In genomic region chr2:27217173-27218121, GRCh38 we compare ENCODE assay signal across 8 cellular contexts. TPM values are rescaled to one million over a fixed set of nuclear protein-coding genes. Genes with fewer than 3 reads are reported as not detected.
DNase-seq lines count a peak whose midpoint lies in the region; ATAC-seq, FAIRE-seq and TF ChIP-seq lines count a peak whose summit lies in the region.

Gene CAD (plus strand): TSS chr2:27217369. CDS start chr2:27217552, 183 bp downstream.

- peak within 1 kb of the TSS; percentile 65 for H3K4me3 ChIP-seq in A549
- H3K4me3 ChIP-seq in WI38 (ENCODE audit: low read depth, low read length), result peak within 1 kb of the TSS; percentile 83
- peak within 1 kb of the TSS; percentile 70 to 88 (median 72) for H3K4me3 ChIP-seq in mammary epithelial cell (replicated peaks in 1 of 3; ENCODE audit: insufficient read depth in 1 of 3, low read depth in 2 of 3, low read length in 3 of 3)
- peak within 1 kb of the TSS; percentile 52 to 79 (median 74) for H3K4me3 ChIP-seq in spleen

- dilution Hi-C loops in mammary epithelial cell (cut with HindIII; ENCODE audit: low sequenced_read_pairs), result no loop called here

- peaks cover 0 to under 1% (median 0%) of the 10 kb centered on the region in 6 donors for H3K9me3 Mint-ChIP-seq in immature natural killer cell

- 3% methylated on average over 34 of the region's 72 CpGs for WGBS in A549 (ENCODE audit: missing lambda C conversion rate)
- WGBS in mammary epithelial cell (ENCODE audit: low coverage, missing lambda C conversion rate), result under 1% methylated on average over 31 of the region's 72 CpGs
- WGBS in spleen, 5 donors, result 0 to 1% (median 0%) methylated on average over 51 to 72 of the region's 72 CpGs

- TF ChIP-seq CTCF in A549 (IDR thresholded peaks at IDR 0.05) (no peak), WI38 (IDR thresholded peaks at IDR 0.05; ENCODE audit: low read depth, low read length) (no peak), mammary epithelial cell (conservative IDR thresholded peaks at IDR 0.05 in 1 of 2, IDR thresholded peaks at IDR 0.05 in 1 of 2; ENCODE audit: extremely low read depth in 1 of 2, insufficient read depth in 1 of 2, low read depth in 1 of 2, low read length in 2 of 2) (no peak), spleen (IDR thresholded peaks at IDR 0.05 in 8 of 11, conservative IDR thresholded peaks at IDR 0.05 in 3 of 11) (peak in 10 of 11 experiments; percentile 22 to 71 (median 50))

- H3K4me2 ChIP-seq in A549 (peak within 1 kb of the TSS; percentile 88), mammary epithelial cell (ENCODE audit: insufficient read depth, low read depth, low read length) (peak within 1 kb of the TSS; percentile 96)

- POLR2A ChIA-PET in A549 (lab: Yijun Ruan, JAX), result interaction anchor here (0.8 to 1.4 kb wide), 2 partner anchors 9 to 11 kb away, joined by 3 to 5 read pairs; no protein-coding TSS in a partner anchor

- in situ Hi-C loops in mammary epithelial cell (cut with MboI; ENCODE audit: low sequenced_read_pairs in 2 of 2), result no loop called here

- H3K27me3 ChIP-seq in mammary epithelial cell (ENCODE audit: insufficient read depth, low read length), result no peaks in the 10 kb centered on the region
- H3K27me3 ChIP-seq in spleen (replicated peaks in 1 of 7), result no peaks in the 10 kb centered on the region

- no peak for TF ChIP-seq RAD21 in A549 (conservative IDR thresholded peaks at IDR 0.05 in 1 of 2, IDR thresholded peaks at IDR 0.05 in 1 of 2)

- no peak for FAIRE-seq in A549 (lab: Jason Lieb, UNC)

- peaks cover 39 to 41% of the 10 kb centered on the region in 2 donors for H3K4me1 Mint-ChIP-seq in immature natural killer cell

- CTCF ChIA-PET in A549 (lab: Yijun Ruan, JAX), result interaction anchor here (0.7 to 1.8 kb wide), 7 partner anchors 9 to 116 kb away, joined by 3 to 10 read pairs (median 4); no protein-coding TSS in a partner anchor
- CTCF ChIA-PET in mammary epithelial cell (lab: Charles Lee; ENCODE audit: low non-redundant PET), result no interaction called here

- H3K36me3 ChIP-seq in mammary epithelial cell (ENCODE audit: insufficient read depth, low read length) (peaks cover 15% of the 10 kb centered on the region), spleen (peaks cover 0 to 66% (median 16%) of the 10 kb centered on the region in 6 donors)

- TF ChIP-seq EP300 in A549 (IDR thresholded peaks at IDR 0.05), result no peak

- TF ChIP-seq POLR2A in A549 (IDR thresholded peaks at IDR 0.05; ENCODE audit: low read length) (peak; percentile 90), spleen (IDR thresholded peaks at IDR 0.05) (no peak)

- H2AFZ ChIP-seq in mammary epithelial cell (ENCODE audit: low read depth, low read length), result peak within 1 kb of the TSS; percentile 88

- peaks cover 53% of the 10 kb centered on the region for H3K79me2 ChIP-seq in mammary epithelial cell (ENCODE audit: insufficient read depth, low read length)

- H3K27ac ChIP-seq in A549 (peak within 1 kb of the TSS; percentile 94 to 95), mammary epithelial cell (ENCODE audit: insufficient read depth, low read depth, low read length) (peak within 1 kb of the TSS; percentile 63), spleen (peak within 1 kb of the TSS; percentile 43 to 83 (median 77))

- H3K4me3 Mint-ChIP-seq in immature natural killer cell, result peak within 1 kb of the TSS; percentile 83 to 95 (median 93)

- ATAC-seq in A549, result peak; percentile 88 to 92
- peak; percentile 48 for ATAC-seq in GM18858 (IDR thresholded peaks at IDR 0.05; ENCODE audit: unreplicated experiment)
- peak; percentile 45 for ATAC-seq in HG03097 (IDR thresholded peaks at IDR 0.05; ENCODE audit: low FRiP score, unreplicated experiment)

- H4K20me1 ChIP-seq in mammary epithelial cell (ENCODE audit: insufficient read depth, low read length), result no peaks in the 10 kb centered on the region

- DNase-seq in A549 (ENCODE audit: low read depth in 1 of 2, low spot score in 1 of 2), result peak; percentile 84 to 92
- DNase-seq in NCI-H2171 treated with DMSO at 0.1 percent for 48 hours (lab: John Stamatoyannopoulos, UW), result peak; percentile 97
- peak; percentile 76 for DNase-seq in mammary epithelial cell
- DNase-seq in immature natural killer cell, result peak; percentile 77 to 82 (median 81)
- DNase-seq in spleen, result peak; percentile 97

- H3K4me1 ChIP-seq in A549 (peaks cover 28% of the 10 kb centered on the region), mammary epithelial cell (ENCODE audit: insufficient read depth, low read length) (peaks cover 33% of the 10 kb centered on the region), spleen (peaks cover 15 to 48% (median 42%) of the 10 kb centered on the region in 6 donors)

- peaks cover 2 to 6% (median 5%) of the 10 kb centered on the region in 3 donors for H3K27me3 Mint-ChIP-seq in immature natural killer cell (ENCODE audit: low read depth in 3 of 3)

- intact Hi-C loops in mammary epithelial cell (cut with micrococcal nuclease) (no loop called here), spleen (cut with DNase I; ENCODE audit: low total_unique reads) (no loop called here)

- H3K36me3 Mint-ChIP-seq in immature natural killer cell, result peaks cover 0 to 14% (median 4%) of the 10 kb centered on the region in 3 donors

- BruUV-seq in mammary epithelial cell (replicated peaks; lab: Mats Ljungman, UMichigan), result TSS peak; percentile 11

- H3K9me3 ChIP-seq in A549 (no peaks in the 10 kb centered on the region), mammary epithelial cell (replicated peaks; ENCODE audit: insufficient read depth, low read length) (no peaks in the 10 kb centered on the region), spleen (no peaks in the 10 kb centered on the region)

- peak within 1 kb of the TSS; percentile 66 for H3K9ac ChIP-seq in mammary epithelial cell (ENCODE audit: insufficient read depth, low read length)

- H3K27ac Mint-ChIP-seq in immature natural killer cell, result peak within 1 kb of the TSS; percentile 69 to 92 (median 90)

TF ChIP-seq in A549, 52 proteins besides CTCF, POLR2A, EP300 and RAD21 (continues in another document):
- TF ChIP-seq TP53 (CRISPR knock-in tag; IDR thresholded peaks at IDR 0.05) (peak; percentile 64), GATA3 (IDR thresholded peaks at IDR 0.05; ENCODE audit: borderline replicate concordance) (peak; percentile 51; the same call in 1 of the 2 replicates), E2F6 (IDR thresholded peaks at IDR 0.05; ENCODE audit: borderline replicate concordance, low read depth) (peak; percentile 99), HMGXB4 (CRISPR knock-in tag; IDR thresholded peaks at IDR 0.05; ENCODE audit: borderline replicate concordance) (peak; percentile 79; the same call in 1 of the 2 replicates), PBX3 (IDR thresholded peaks at IDR 0.05) (peak; percentile 83; the same call in 1 of the 2 replicates), KDM5A (IDR thresholded peaks at IDR 0.05) (peak; percentile 39; the same call in 1 of the 2 replicates), NFE2L2 (conservative IDR thresholded peaks at IDR 0.05; ENCODE audit: low read length) (no peak), JUN (IDR thresholded peaks at IDR 0.05) (peak; percentile 72 to 95), RCOR1 (IDR thresholded peaks at IDR 0.05; ENCODE audit: low read depth, low read length) (0 out of 2 replicates have a peak, but pooled peaks have one; percentile 15), PHF8 (IDR thresholded peaks at IDR 0.05; ENCODE audit: borderline replicate concordance, low read depth) (0 out of 2 replicates have a peak, but pooled peaks have one; percentile 36)

RNA-seq across cellular contexts. Expression of gene CAD, which starts in this region (rescaled TPM):
- 50.5 and 61.8 TPM in 2 replicates for polyA plus RNA-seq in A549 (2011; rRNA removed)
- polyA plus RNA-seq in A549 (2012; cell fraction: cytosol; rRNA removed), result 94.4 and 103 TPM in 2 replicates
- polyA plus RNA-seq in A549 (2012; cell fraction: nucleus; rRNA removed), result 380 and 516 TPM in 2 replicates
- polyA plus RNA-seq in A549 (2017; fragmentation: RNase III; extraction: RNeasy Plus Mini Kit Qiagen cat#74134 plus additional on column Dnase treatment), result 69.3 to 71.2 TPM (median 70.2 TPM) in 3 replicates
- polyA minus RNA-seq in A549 (2011; rRNA and poly(A)+ RNA removed), result 356 and 439 TPM in 2 replicates
- total RNA-seq in mammary epithelial cell, result 10 to 100 TPM; 51.7 to 68.9 TPM
- 39.9 TPM for polyA plus RNA-seq in mammary epithelial cell
- 240 TPM for polyA minus RNA-seq in mammary epithelial cell
- polyA plus RNA-seq in immature natural killer cell, result 10 to 100 TPM in 1 of 3 donors, 1 to 10 TPM in 2; 6.9 to 17.8 (median 8.5) TPM
- total RNA-seq in spleen, result 10 to 100 TPM; 20.9 to 38.8 (median 30.3) TPM
- polyA plus RNA-seq in spleen, result 10 to 100 TPM; 10.9 to 18.3 (median 14.2) TPM

Comparison
In these comparisons a context has a peak if more than half of its experiments do, and no peak if none do; other contexts are left out.
1. Peak in every context shown above with its lines: DNase-seq, ATAC-seq, H3K4me3 ChIP-seq and H3K27ac ChIP-seq.
2. CTCF ChIP-seq: peak in spleen (10 of 11); none in A549 (single experiment), WI38 (single experiment) and mammary epithelial cell (0 of 2).